Comparison of ENCODE assay signal across 8 cellular contexts in genomic region chr3:12706504-12707253, GRCh38. TPM values are rescaled to one million over a fixed set of nuclear protein-coding genes. Genes with fewer than 3 reads are reported as not detected.
DNase-seq lines count a peak whose midpoint lies in the region; ATAC-seq, FAIRE-seq and TF ChIP-seq lines count a peak whose summit lies in the region.

No MANE protein-coding gene starts in this region.

- H3K27ac ChIP-seq in colonic mucosa, result no peak overlapping the region

- TF ChIP-seq CTCF in AG04449 (IDR thresholded peaks at IDR 0.05; ENCODE audit: insufficient read depth, low read length, missing control alignments), result peak; percentile 79
- peak; percentile 73 for TF ChIP-seq CTCF in colonic mucosa (IDR thresholded peaks at IDR 0.05)

- H3K4me1 ChIP-seq in colonic mucosa, result no peaks in the 10 kb centered on the region

- H3K27me3 ChIP-seq in colonic mucosa, result no peaks in the 10 kb centered on the region

- H3K9ac ChIP-seq in colonic mucosa (ENCODE audit: low read depth in 2 of 2, low read length in 2 of 2), result no peak overlapping the region

- peaks cover 3% of the 10 kb centered on the region for H3K27me3 Mint-ChIP-seq in memory B cell

- H3K36me3 Mint-ChIP-seq in memory B cell, result no peaks in the 10 kb centered on the region

- ATAC-seq in HG03066 (IDR thresholded peaks at IDR 0.05; ENCODE audit: low read depth, unreplicated experiment) (peak; percentile 93), memory B cell (ENCODE audit: low read depth) (peak; percentile 99)

- H3K4me3 ChIP-seq in AG04449 (ENCODE audit: low read depth, low read length) (no peak overlapping the region), colonic mucosa (no peak overlapping the region)

- intact Hi-C loops in colonic mucosa (cut with DNase I), result no loop called here

- no peaks in the 10 kb centered on the region for H3K9me3 ChIP-seq in colonic mucosa

- DNase-seq in AG04449 (ENCODE audit: low read depth, low spot score) (no peak), GM18507 (ENCODE audit: extremely low spot score, insufficient read length, low read depth) (peak; percentile 45), NCI-H2227 treated with DMSO at 0.1 percent for 48 hours (lab: John Stamatoyannopoulos, UW) (peak; percentile 38), colonic mucosa (peak; percentile 65), memory B cell (ENCODE audit: low spot score in 2 of 2) (peak; percentile 29 to 47)
- DNase-seq in activated CD4-positive, CD25-positive, alpha-beta regulatory T cell treated with anti-CD3 and anti-CD28 coated beads, Interleukin-2, amount 50 U/mL, for 72 hours, result peak; percentile 39
- DNase-seq in stimulated activated CD8-positive, alpha-beta memory T cell treated with anti-CD3 and anti-CD28 coated beads, Interleukin-7, amount 100 ng/mL, for 4 hours (ENCODE audit: low read depth in 2 of 2), result peak; percentile 26 to 48

- H3K27ac Mint-ChIP-seq in memory B cell, result no peak overlapping the region

- H3K36me3 ChIP-seq in colonic mucosa, result no peaks in the 10 kb centered on the region

- no peak overlapping the region for H3K4me3 Mint-ChIP-seq in memory B cell

- no peaks in the 10 kb centered on the region for H3K4me1 Mint-ChIP-seq in memory B cell

- peak; percentile 75 for FAIRE-seq in GM18507 (lab: Jason Lieb, UNC)

- peaks cover 1% of the 10 kb centered on the region for H3K9me3 Mint-ChIP-seq in memory B cell

- CTCF ChIA-PET in AG04449 (lab: Yijun Ruan, JAX), result interaction anchor here (0.6 to 6.2 kb wide), 33 partner anchors 9 to 198 kb away, joined by 3 to 77 read pairs (median 4); partner anchors contain the start of gene RPL32

- POLR2A ChIA-PET in AG04449 (lab: Yijun Ruan, JAX), result no interaction called here

RNA-seq across cellular contexts. Expression of gene RAF1, which starts 42.8 kb away (rescaled TPM):
- 10 to 100 TPM; 66.1 to 79.5 TPM for total RNA-seq in colonic mucosa

RNA-seq across cellular contexts. Expression of gene TMEM40, which starts 52.4 kb away (rescaled TPM):
- total RNA-seq in colonic mucosa, result not detected
